In genomic region chr2:112481528-112482228, GRCh38 we compare ENCODE assay signal across 8 cellular contexts. TPM values are rescaled to one million over a fixed set of nuclear protein-coding genes. Genes with fewer than 3 reads are reported as not detected.
DNase-seq lines count a peak whose midpoint lies in the region; ATAC-seq and TF ChIP-seq lines count a peak whose summit lies in the region.

TSS of gene TTL (plus strand) at chr2:112482156. CDS start at chr2:112482345, 189 bp downstream.

- POLR2A ChIA-PET in HEK293T (lab: Yijun Ruan, JAX): interaction anchor here (1.0 to 1.5 kb wide), 4 partner anchors 11 to 101 kb away, joined by 3 to 6 read pairs (median 4); no protein-coding TSS in a partner anchor

- H3K27ac ChIP-seq in hepatocyte (peak within 1 kb of the TSS; percentile 92), aorta (ENCODE audit: low read depth in 1 of 2, low read length in 2 of 2) (peak within 1 kb of the TSS; percentile 8 to 89)

- H3K4me1 ChIP-seq in hepatocyte (ENCODE audit: insufficient read depth) (peaks cover 8% of the 10 kb centered on the region), aorta (ENCODE audit: control insufficient read depth in 1 of 2, insufficient read depth in 2 of 2, low read length in 2 of 2) (no peaks in the 10 kb centered on the region)

- peak within 1 kb of the TSS; percentile 96 for H2AFZ ChIP-seq in hepatocyte

- CTCF ChIA-PET in HEK293T (lab: Yijun Ruan, JAX): interaction anchor here (0.6 to 1.5 kb wide), 3 partner anchors 12 to 64 kb away, joined by 3 read pairs; no protein-coding TSS in a partner anchor

- intact Hi-C loops in aorta (cut with DNase I): loop anchor here (2.0 to 10.0 kb wide), 4 partner anchors 59 to 103 kb away; partner anchors contain the start of genes CHCHD5 (in 2 of the 2) and POLR1B (in 1 of the 2)

- H3K4me3 ChIP-seq in GM12864 (ENCODE audit: low read depth, low read length) (peak within 1 kb of the TSS; percentile 98), hepatocyte (peak within 1 kb of the TSS; percentile 100), aorta (ENCODE audit: low read length in 2 of 2) (peak within 1 kb of the TSS; percentile 92 to 95)

- H3K27me3 ChIP-seq in hepatocyte: no peaks in the 10 kb centered on the region
- H3K27me3 ChIP-seq in aorta (ENCODE audit: control insufficient read depth in 1 of 2, insufficient read depth in 2 of 2, low read length in 1 of 2): no peaks in the 10 kb centered on the region

- no peaks in the 10 kb centered on the region for H3K9me2 ChIP-seq in hepatocyte (replicated peaks; ENCODE audit: insufficient read depth)

- H4K20me1 ChIP-seq in hepatocyte (ENCODE audit: insufficient read depth, poor library complexity, severe bottlenecking): no peaks in the 10 kb centered on the region

- H3K9me3 ChIP-seq in hepatocyte (ENCODE audit: low read depth): no peaks in the 10 kb centered on the region
- no peaks in the 10 kb centered on the region for H3K9me3 ChIP-seq in aorta (ENCODE audit: control insufficient read depth, low read length)

- no peak for DNase-seq in GM12864 (ENCODE audit: low read depth)
- peak; percentile 65 for DNase-seq in HEK293T (ENCODE audit: extremely low spot score)
- DNase-seq in MV-4-11 (lab: John Stamatoyannopoulos, UW): peak; percentile 59
- peak; percentile 73 for DNase-seq in T-helper 22 cell (ENCODE audit: low read depth)
- peak; percentile 90 for DNase-seq in astrocyte of the hippocampus (ENCODE audit: low read depth, low spot score)
- peak; percentile 93 for DNase-seq in hepatocyte (ENCODE audit: low spot score)
- peak; percentile 91 for DNase-seq in retina
- DNase-seq in aorta: peak; percentile 82 to 94

- TF ChIP-seq CTCF in GM12864 (IDR thresholded peaks at IDR 0.05; ENCODE audit: low read depth, low read length, missing control alignments): no peak
- TF ChIP-seq CTCF in hepatocyte (IDR thresholded peaks at IDR 0.05; ENCODE audit: poor library complexity): no peak

- H3K4me2 ChIP-seq in hepatocyte: peak within 1 kb of the TSS; percentile 94

- 2% methylated on average over 27 of the region's 80 CpGs for WGBS in hepatocyte (ENCODE audit: low lambda C conversion rate, missing lambda C conversion rate)
- 0 to 1% methylated on average over 66 to 80 of the region's 80 CpGs for WGBS in aorta, 2 donors

- peaks cover 34% of the 10 kb centered on the region for H3K79me2 ChIP-seq in hepatocyte

- ATAC-seq in aorta (ENCODE audit: low FRiP score): peak; percentile 93

- no peaks in the 10 kb centered on the region for H3K36me3 ChIP-seq in hepatocyte (replicated peaks; ENCODE audit: insufficient read depth, low read depth)
- H3K36me3 ChIP-seq in aorta (ENCODE audit: control insufficient read depth in 1 of 2, insufficient read depth in 2 of 2, low read length in 1 of 2): no peaks in the 10 kb centered on the region

TF ChIP-seq in HEK293T, 16 proteins besides CTCF, POLR2A, EP300 and RAD21:
- TF ChIP-seq L3MBTL2 (conservative IDR thresholded peaks at IDR 0.05) (no peak), LEF1 (IDR thresholded peaks at IDR 0.05; ENCODE audit: borderline replicate concordance) (no peak), TARDBP (IDR thresholded peaks at IDR 0.05) (no peak), ZNF384 (IDR thresholded peaks at IDR 0.05) (no peak), ARNT (IDR thresholded peaks at IDR 0.05) (no peak), FOXM1 (IDR thresholded peaks at IDR 0.05; ENCODE audit: borderline replicate concordance) (no peak), SP1 (IDR thresholded peaks at IDR 0.05) (no peak)

RNA-seq across cellular contexts. Expression of gene TTL, which starts in this region (rescaled TPM):
- total RNA-seq in hepatocyte (21.0 and 22.9 TPM in 2 replicates), aorta (10 to 100 TPM; 33.6 to 46.6 TPM)
- polyA plus RNA-seq in hepatocyte (8.5 and 16.9 TPM in 2 replicates), aorta (10 to 100 TPM in 1 of 2 donors, 1 to 10 TPM in 1; 9.8 to 13.1 TPM)
